ENCODE assay signal across 10 cellular contexts in the genomic region with DNA sequence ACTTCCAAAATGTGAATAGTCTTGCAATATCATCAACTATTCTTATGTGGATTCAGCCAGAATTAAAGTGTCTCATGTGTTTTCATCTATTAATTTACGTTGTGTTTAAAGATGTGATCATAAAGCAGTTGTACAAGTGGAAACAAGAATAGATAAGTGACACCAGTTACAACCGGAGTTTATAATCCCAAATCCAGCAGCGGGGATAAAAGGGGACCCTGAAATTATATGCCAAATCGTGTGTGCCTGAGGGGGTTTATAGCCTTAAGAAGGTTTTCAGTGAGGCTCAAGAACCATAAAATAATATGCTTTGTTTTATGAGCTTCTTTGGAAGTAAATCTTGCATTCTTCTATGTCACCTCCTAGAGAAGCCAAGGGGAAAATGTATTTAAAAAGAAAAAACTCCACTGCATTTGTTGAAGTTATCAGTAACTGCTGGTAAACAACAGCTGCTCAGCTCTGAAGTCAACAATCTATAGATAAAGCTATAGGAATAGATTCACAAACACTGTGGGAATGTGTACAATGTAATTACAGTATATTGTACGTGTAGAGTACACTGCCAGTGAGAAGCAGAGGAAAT. TPM values are rescaled to one million over a fixed set of nuclear protein-coding genes. Genes with fewer than 3 reads are reported as not detected.
A peak's percentile ranks its signal among the peaks of the same experiment; 100 is the strongest.
DNase-seq lines count a peak whose midpoint lies in the region; ATAC-seq and TF ChIP-seq lines count a peak whose summit lies in the region.
"Had no signal": no experiment of that assay in that cellular context is flagged by ENCODE, and none has a peak within 500 bp of the region (broad histone marks: within the 10 kb centered on the region; RNA-seq: fewer than 3 reads in every experiment).

No MANE protein-coding gene starts in this region.

- CTCF ChIA-PET in activated naive CD4-positive, alpha-beta T cell treated with anti-CD3 and anti-CD28 coated beads, Interleukin-2, amount 10 ng/mL, durations not matched to agents 7 days and 5 days (lab: Charles Lee), result interaction anchor here (1.2 kb wide), 1 partner anchor 8 kb away, joined by 3 read pairs; no protein-coding TSS in a partner anchor

- in situ Hi-C loops in brain microvascular endothelial cell (cut with HindIII; ENCODE audit: low pct_ligation_motif_present, low sequenced_read_pairs), result loop anchor here (25.0 kb wide), 1 partner anchor 162 kb away; no protein-coding TSS in a partner anchor
- in situ Hi-C loops in GM13976 (cut with MboI; ENCODE audit: low sequenced_read_pairs, unreplicated experiment), result no loop called here

- H3K4me1 Mint-ChIP-seq in activated T-cell treated with anti-CD3 and anti-CD28 coated beads, Interleukin-2, amount 50 U/mL, for 72 hours (ENCODE audit: low read depth), result peaks cover 24% of the 10 kb centered on the region
- peaks cover 38% of the 10 kb centered on the region for H3K4me1 Mint-ChIP-seq in type B pancreatic cell (ENCODE audit: unreplicated experiment)
- no peaks in the 10 kb centered on the region for H3K4me1 Mint-ChIP-seq in activated naive CD4-positive, alpha-beta T cell treated with anti-CD3 and anti-CD28 coated beads, Interleukin-2, amount 10 ng/mL, durations not matched to agents 7 days and 5 days

- no peak for DNase-seq in activated T-cell treated with anti-CD3 and anti-CD28 coated beads, Interleukin-2, amount 50 U/mL, for 72 hours
- DNase-seq in activated T-cell treated with anti-CD3 and anti-CD28 coated beads for 4 hours (no peak), brain microvascular endothelial cell (no peak), lower lobe of right lung (no peak), type B pancreatic cell (ENCODE audit: extremely low spot score, unreplicated experiment) (no peak), NK-92 (lab: John Stamatoyannopoulos, UW; ENCODE audit: unreplicated experiment) (no peak), GM13976 (ENCODE audit: low spot score) (no peak)
- no peak for DNase-seq in activated naive CD4-positive, alpha-beta T cell treated with anti-CD3 and anti-CD28 coated beads, Interleukin-2, amount 10 ng/mL, durations not matched to agents 7 days and 5 days
- DNase-seq: activated CD4-positive, CD25-positive, alpha-beta regulatory T cell; effector memory CD8-positive, alpha-beta T cell had no signal

- H3K27me3 ChIP-seq in brain microvascular endothelial cell (replicated peaks) (no peaks in the 10 kb centered on the region), lower lobe of right lung (ENCODE audit: low read depth) (no peaks in the 10 kb centered on the region)

- TF ChIP-seq CTCF in brain microvascular endothelial cell (IDR thresholded peaks at IDR 0.05; ENCODE audit: low read depth, low read length, missing control alignments) (no peak), lower lobe of right lung (IDR thresholded peaks at IDR 0.05) (no peak), type B pancreatic cell (conservative IDR thresholded peaks at IDR 0.05) (no peak), GM13976 (IDR thresholded peaks at IDR 0.05; ENCODE audit: borderline replicate concordance, control extremely low read depth, extremely low read depth, insufficient read depth, missing control alignments) (no peak)

- ATAC-seq in activated T-cell treated with anti-CD3 and anti-CD28 coated beads, Interleukin-2, amount 50 U/mL, for 72 hours (replicated peaks in 1 of 2), result no peak
- ATAC-seq in lower lobe of right lung, result no peak
- ATAC-seq: effector memory CD8-positive, alpha-beta T cell had no signal

- H3K36me3 Mint-ChIP-seq in activated T-cell treated with anti-CD3 and anti-CD28 coated beads, Interleukin-2, amount 50 U/mL, for 72 hours (ENCODE audit: insufficient read depth in 2 of 2), result no peaks in the 10 kb centered on the region
- no peaks in the 10 kb centered on the region for H3K36me3 Mint-ChIP-seq in type B pancreatic cell
- no peaks in the 10 kb centered on the region for H3K36me3 Mint-ChIP-seq in activated naive CD4-positive, alpha-beta T cell treated with anti-CD3 and anti-CD28 coated beads, Interleukin-2, amount 10 ng/mL, durations not matched to agents 7 days and 5 days

- H3K9me3 Mint-ChIP-seq in activated T-cell treated with anti-CD3 and anti-CD28 coated beads, Interleukin-2, amount 50 U/mL, for 72 hours, result no peaks in the 10 kb centered on the region
- no peaks in the 10 kb centered on the region for H3K9me3 Mint-ChIP-seq in type B pancreatic cell
- H3K9me3 Mint-ChIP-seq in activated naive CD4-positive, alpha-beta T cell treated with anti-CD3 and anti-CD28 coated beads, Interleukin-2, amount 10 ng/mL, durations not matched to agents 7 days and 5 days, result no peaks in the 10 kb centered on the region
- H3K9me3 Mint-ChIP-seq: effector memory CD8-positive, alpha-beta T cell had no signal

- H3K9me3 ChIP-seq in lower lobe of right lung, result no peaks in the 10 kb centered on the region

- peaks cover 16% of the 10 kb centered on the region for H3K4me1 ChIP-seq in lower lobe of right lung

- no peaks in the 10 kb centered on the region for H3K36me3 ChIP-seq in brain microvascular endothelial cell (replicated peaks)
- no peaks in the 10 kb centered on the region for H3K36me3 ChIP-seq in lower lobe of right lung

- H3K4me3 Mint-ChIP-seq in activated T-cell treated with anti-CD3 and anti-CD28 coated beads, Interleukin-2, amount 50 U/mL, for 72 hours, result peak overlapping the region in 1 of 2 donors; percentile 23
- no peak overlapping the region for H3K4me3 Mint-ChIP-seq in type B pancreatic cell
- no peak overlapping the region for H3K4me3 Mint-ChIP-seq in activated naive CD4-positive, alpha-beta T cell treated with anti-CD3 and anti-CD28 coated beads, Interleukin-2, amount 10 ng/mL, durations not matched to agents 7 days and 5 days
- H3K4me3 Mint-ChIP-seq: effector memory CD8-positive, alpha-beta T cell had no signal

- H3K27ac Mint-ChIP-seq in activated T-cell treated with anti-CD3 and anti-CD28 coated beads, Interleukin-2, amount 50 U/mL, for 72 hours, result peak overlapping the region; percentile 84
- peak overlapping the region; percentile 26 for H3K27ac Mint-ChIP-seq in type B pancreatic cell
- H3K27ac Mint-ChIP-seq in activated naive CD4-positive, alpha-beta T cell treated with anti-CD3 and anti-CD28 coated beads, Interleukin-2, amount 10 ng/mL, durations not matched to agents 7 days and 5 days, result no peak overlapping the region
- H3K27ac Mint-ChIP-seq: effector memory CD8-positive, alpha-beta T cell had no signal

- peaks cover 46% of the 10 kb centered on the region for H3K27me3 Mint-ChIP-seq in activated T-cell treated with anti-CD3 and anti-CD28 coated beads, Interleukin-2, amount 50 U/mL, for 72 hours (ENCODE audit: low read depth)
- H3K27me3 Mint-ChIP-seq in type B pancreatic cell, result no peaks in the 10 kb centered on the region
- peaks cover 8% of the 10 kb centered on the region for H3K27me3 Mint-ChIP-seq in activated naive CD4-positive, alpha-beta T cell treated with anti-CD3 and anti-CD28 coated beads, Interleukin-2, amount 10 ng/mL, durations not matched to agents 7 days and 5 days

- H3K4me3 ChIP-seq in brain microvascular endothelial cell (ENCODE audit: low read depth, low read length), result no peak overlapping the region
- H3K4me3 ChIP-seq in lower lobe of right lung, result no peak overlapping the region

- intact Hi-C loops in lower lobe of right lung (cut with DNase I), result no loop called here

- H3K27ac ChIP-seq in brain microvascular endothelial cell (peak overlapping the region; percentile 91), lower lobe of right lung (peak overlapping the region; percentile 39)

RNA-seq across cellular contexts. Expression of a gene that starts 25.8 kb away (rescaled TPM):
- 10 to 100 TPM; 10.1 to 11.9 TPM for total RNA-seq in activated T-cell treated with anti-CD3 and anti-CD28 coated beads, Interleukin-2, amount 50 U/mL, for 72 hours
- total RNA-seq in lower lobe of right lung (40.8 TPM), type B pancreatic cell (ENCODE audit: low replicate concordance) (12.1 and 23.5 TPM in 2 replicates)
